ENCODE assay signal across 18 cellular contexts in genomic region chr19:46720516-46721239, GRCh38. TPM values are rescaled to one million over a fixed set of nuclear protein-coding genes. Genes with fewer than 3 reads are reported as not detected.
DNase-seq lines count a peak whose midpoint lies in the region; ATAC-seq and TF ChIP-seq lines count a peak whose summit lies in the region.
"Had no signal": no experiment of that assay in that cellular context is flagged by ENCODE, and none has a peak within 500 bp of the region (broad histone marks: within the 10 kb centered on the region; RNA-seq: fewer than 3 reads in every experiment).

No MANE protein-coding gene starts in this region.

- no peak for TF ChIP-seq POLR2A in transverse colon (IDR thresholded peaks at IDR 0.05)

- peak overlapping the region; percentile 93 for H3K27ac ChIP-seq in RWPE1
- no peak overlapping the region for H3K27ac ChIP-seq in transverse colon
- H3K27ac ChIP-seq: A549 had no signal

- peaks cover 20% of the 10 kb centered on the region for H3K4me1 Mint-ChIP-seq in endothelial cell (ENCODE audit: unreplicated experiment)
- H3K4me1 Mint-ChIP-seq in stimulated activated memory B cell treated with anti-CD40 and anti-IgM and Interleukin-4, amounts not matched to agents 10 μg/mL and 1 μg/mL and 100 μg/mL, for 72 hours = peaks cover 68% of the 10 kb centered on the region

- H3K9me3 Mint-ChIP-seq in endothelial cell (ENCODE audit: unreplicated experiment) = no peaks in the 10 kb centered on the region
- H3K9me3 Mint-ChIP-seq in stimulated activated memory B cell treated with anti-CD40 and anti-IgM and Interleukin-4, amounts not matched to agents 10 μg/mL and 1 μg/mL and 100 μg/mL, for 72 hours = no peaks in the 10 kb centered on the region
- H3K9me3 Mint-ChIP-seq: activated T-helper 1 cell treated with anti-CD3 and anti-CD28 coated beads, Interleukin-12 subunit alpha, Interleukin-12 subunit beta, Interleukin-2, Interleukin-4 antibody, amounts not matched to agents 30 ng/mL and 10 ng/mL and 1 ng/mL, durations not matched to agents 14 hours and 24 hours and 36 hours; endodermal cell had no signal

- intact Hi-C loops in Right ventricle myocardium inferior (cut with DNase I) (no loop called here), cardiac septum (cut with DNase I) (no loop called here), transverse colon (cut with DNase I; ENCODE audit: low total_unique reads) (no loop called here)

- H3K27ac Mint-ChIP-seq in endothelial cell (ENCODE audit: unreplicated experiment) = no peak overlapping the region
- peak overlapping the region; percentile 66 for H3K27ac Mint-ChIP-seq in stimulated activated memory B cell treated with anti-CD40 and anti-IgM and Interleukin-4, amounts not matched to agents 10 μg/mL and 1 μg/mL and 100 μg/mL, for 72 hours
- H3K27ac Mint-ChIP-seq: activated T-helper 1 cell treated with anti-CD3 and anti-CD28 coated beads, Interleukin-12 subunit alpha, Interleukin-12 subunit beta, Interleukin-2, Interleukin-4 antibody, amounts not matched to agents 30 ng/mL and 10 ng/mL and 1 ng/mL, durations not matched to agents 14 hours and 24 hours and 36 hours; endodermal cell had no signal

- TF ChIP-seq CTCF in RWPE1 (conservative IDR thresholded peaks at IDR 0.05; ENCODE audit: low read depth) (no peak), endothelial cell (IDR thresholded peaks at IDR 0.05; ENCODE audit: unreplicated experiment) (no peak), transverse colon (IDR thresholded peaks at IDR 0.05) (no peak)

- H3K27me3 Mint-ChIP-seq in endothelial cell (ENCODE audit: unreplicated experiment) = peaks cover 21% of the 10 kb centered on the region
- no peaks in the 10 kb centered on the region for H3K27me3 Mint-ChIP-seq in stimulated activated memory B cell treated with anti-CD40 and anti-IgM and Interleukin-4, amounts not matched to agents 10 μg/mL and 1 μg/mL and 100 μg/mL, for 72 hours

- H3K27me3 ChIP-seq in transverse colon = no peaks in the 10 kb centered on the region
- H3K27me3 ChIP-seq: upper lobe of left lung had no signal

- in situ Hi-C loops in transverse colon (cut with MboI; ENCODE audit: low pct_ligation_motif_present in 1 of 4, low pct_unique_long_range_greater_than_20kb in 1 of 4, low sequenced_read_pairs in 3 of 4) = no loop called here

- CTCF ChIA-PET in RWPE1 (lab: Yijun Ruan, JAX) = interaction anchor here (0.6 kb wide), 1 partner anchor 146 kb away, joined by 5 read pairs; no protein-coding TSS in a partner anchor

- peaks cover 18% of the 10 kb centered on the region for H3K36me3 Mint-ChIP-seq in endothelial cell (ENCODE audit: low read depth, unreplicated experiment)
- peaks cover 45% of the 10 kb centered on the region for H3K36me3 Mint-ChIP-seq in stimulated activated memory B cell treated with anti-CD40 and anti-IgM and Interleukin-4, amounts not matched to agents 10 μg/mL and 1 μg/mL and 100 μg/mL, for 72 hours

- no peak for TF ChIP-seq EP300 in transverse colon (IDR thresholded peaks at IDR 0.05; ENCODE audit: low read depth)

- H3K9me3 ChIP-seq in transverse colon = no peaks in the 10 kb centered on the region
- H3K9me3 ChIP-seq: A549, upper lobe of left lung had no signal

- POLR2A ChIA-PET in RWPE1 (lab: Yijun Ruan, JAX; ENCODE audit: low non-redundant PET) = no interaction called here

- H3K4me3 ChIP-seq in transverse colon = no peak overlapping the region
- H3K4me3 ChIP-seq: A549, upper lobe of left lung had no signal

- peak overlapping the region; percentile 65 for H3K4me3 Mint-ChIP-seq in endothelial cell (ENCODE audit: unreplicated experiment)
- no peak overlapping the region for H3K4me3 Mint-ChIP-seq in stimulated activated memory B cell treated with anti-CD40 and anti-IgM and Interleukin-4, amounts not matched to agents 10 μg/mL and 1 μg/mL and 100 μg/mL, for 72 hours
- H3K4me3 Mint-ChIP-seq: activated T-helper 1 cell treated with anti-CD3 and anti-CD28 coated beads, Interleukin-12 subunit alpha, Interleukin-12 subunit beta, Interleukin-2, Interleukin-4 antibody, amounts not matched to agents 30 ng/mL and 10 ng/mL and 1 ng/mL, durations not matched to agents 14 hours and 24 hours and 36 hours; endodermal cell had no signal

- peaks cover 0 to 36% (median 16%) of the 10 kb centered on the region in 4 donors for H3K36me3 ChIP-seq in transverse colon

- peaks cover 9 to 20% (median 16%) of the 10 kb centered on the region in 4 donors for H3K4me1 ChIP-seq in transverse colon

- 87% methylated on average over 19 of the region's 22 CpGs; no CpG with 5 or more reads in 1 of the 2 donors for WGBS in transverse colon (ENCODE audit: low coverage in 1 of 2), 2 donors

- DNase-seq in Right ventricle myocardium inferior (ENCODE audit: missing footprints) (peak; percentile 22), cardiac septum (ENCODE audit: low spot score) (no peak), RWPE1 (ENCODE audit: low spot score) (no peak), endothelial cell (ENCODE audit: low spot score) (no peak), NOMO-1 (lab: John Stamatoyannopoulos, UW; ENCODE audit: unreplicated experiment in 2 of 2) (no peak), transverse colon (no peak)
- DNase-seq in stimulated activated CD4-positive, alpha-beta T cell treated with anti-CD3 and anti-CD28 coated beads, Interleukin-4, amount 100 ng/mL, for 1 hour = no peak
- DNase-seq: endodermal cell, KG1, NCI-H1694, NCI-H526, occipital lobe, retina, SW 1271, upper lobe of left lung had no signal

- no peak for ATAC-seq in Right ventricle myocardium inferior
- no peak for ATAC-seq in stimulated activated memory B cell treated with anti-CD40 and anti-IgM and Interleukin-4, amounts not matched to agents 10 μg/mL and 1 μg/mL and 100 μg/mL, for 72 hours

RNA-seq across cellular contexts. Expression of gene PRKD2, which starts 3.8 kb away (rescaled TPM):
- total RNA-seq in Right ventricle myocardium inferior (9.6 TPM), cardiac septum (13.3 TPM), endothelial cell (ENCODE audit: unreplicated experiment) (132 TPM), transverse colon (100 to 1,000 TPM in 1 of 4 donors, 10 to 100 TPM in 3; 40.1 to 201 (median 53.5) TPM)

RNA-seq across cellular contexts. Expression of gene FKRP, which starts 25.2 kb away (rescaled TPM):
- 16.2 TPM for total RNA-seq in Right ventricle myocardium inferior
- 24.2 TPM for total RNA-seq in cardiac septum
- 22.7 TPM for total RNA-seq in endothelial cell (ENCODE audit: unreplicated experiment)
- total RNA-seq in transverse colon = 10 to 100 TPM in 3 of 4 donors, 1 to 10 TPM in 1; 9.7 to 16.1 (median 11.8) TPM

RNA-seq across cellular contexts. Expression of gene STRN4, which starts 25.6 kb away (rescaled TPM):
- 51.4 TPM for total RNA-seq in Right ventricle myocardium inferior
- 54.2 TPM for total RNA-seq in cardiac septum
- 111 TPM for total RNA-seq in endothelial cell (ENCODE audit: unreplicated experiment)
- 100 to 1,000 TPM in 3 of 4 donors, 10 to 100 TPM in 1; 81.6 to 306 (median 174) TPM for total RNA-seq in transverse colon

RNA-seq across cellular contexts. Expression of gene DACT3, which starts 59.7 kb away (rescaled TPM):
- total RNA-seq in Right ventricle myocardium inferior (14.1 TPM), cardiac septum (23.8 TPM), endothelial cell (ENCODE audit: unreplicated experiment) (1.1 TPM), transverse colon (10 to 100 TPM in 1 of 4 donors, 1 to 10 TPM in 3; 5.3 to 27.1 (median 7.5) TPM)
